ENCODE assay signal across 11 cellular contexts in genomic region chr14:53149656-53150319, GRCh38. TPM values are rescaled to one million over a fixed set of nuclear protein-coding genes. Genes with fewer than 3 reads are reported as not detected.
A peak's percentile ranks its signal among the peaks of the same experiment; 100 is the strongest.
DNase-seq lines count a peak whose midpoint lies in the region; ATAC-seq and TF ChIP-seq lines count a peak whose summit lies in the region.
"Had no signal": no experiment of that assay in that cellular context is flagged by ENCODE, and none has a peak within 500 bp of the region (broad histone marks: within the 10 kb centered on the region; RNA-seq: fewer than 3 reads in every experiment).

No MANE protein-coding gene starts in this region.

- H2AFZ ChIP-seq in OCI-LY7 (ENCODE audit: low read length): no peak overlapping the region

- peak overlapping the region; percentile 100 for H3K4me3 Mint-ChIP-seq in activated naive CD4-positive, alpha-beta T cell treated with anti-CD3 and anti-CD28 coated beads, Interleukin-2, amount 50 U/mL, for 24 hours
- H3K4me3 Mint-ChIP-seq in central memory CD8-positive, alpha-beta T cell: peak overlapping the region; percentile 100
- H3K4me3 Mint-ChIP-seq in stimulated activated naive CD8-positive, alpha-beta T cell treated with anti-CD3 and anti-CD28 coated beads, Interleukin-15, amount 100 ng/mL, for 72 hours: peak overlapping the region; percentile 99 to 100

- H3K9me3 Mint-ChIP-seq in activated naive CD4-positive, alpha-beta T cell treated with anti-CD3 and anti-CD28 coated beads, Interleukin-2, amount 50 U/mL, for 24 hours: no peaks in the 10 kb centered on the region
- H3K9me3 Mint-ChIP-seq in central memory CD8-positive, alpha-beta T cell: no peaks in the 10 kb centered on the region
- no peaks in the 10 kb centered on the region for H3K9me3 Mint-ChIP-seq in stimulated activated naive CD8-positive, alpha-beta T cell treated with anti-CD3 and anti-CD28 coated beads, Interleukin-15, amount 100 ng/mL, for 72 hours

- POLR2A ChIA-PET in OCI-LY7 (lab: Charles Lee): interaction anchor here (0.8 to 1.5 kb wide), 6 partner anchors 10 to 53 kb away, joined by 3 to 5 read pairs (median 4); no protein-coding TSS in a partner anchor

- H3K36me3 ChIP-seq in OCI-LY7 (ENCODE audit: insufficient read depth, low read length): peaks cover 24% of the 10 kb centered on the region

- H3K4me2 ChIP-seq in OCI-LY7 (ENCODE audit: low read length): peak overlapping the region; percentile 86

- H3K4me1 ChIP-seq in OCI-LY7 (ENCODE audit: insufficient read depth, low read length, poor library complexity, severe bottlenecking): peaks cover 48% of the 10 kb centered on the region

- H3K79me2 ChIP-seq in OCI-LY7 (ENCODE audit: insufficient read depth, low read depth, low read length): peaks cover 76% of the 10 kb centered on the region

- DNase-seq in activated naive CD4-positive, alpha-beta T cell treated with Interleukin-2 at 50 U/mL for 16 hours: no peak
- DNase-seq in OCI-LY7 (ENCODE audit: low spot score) (peak; percentile 55), GM19240 (ENCODE audit: insufficient read length, low spot score) (no peak), NCI-H82 treated with DMSO at 0.1 percent for 48 hours (lab: John Stamatoyannopoulos, UW; ENCODE audit: unreplicated experiment) (no peak)
- no peak for DNase-seq in central memory CD8-positive, alpha-beta T cell (ENCODE audit: low spot score in 2 of 2)
- no peak for DNase-seq in stimulated activated naive CD8-positive, alpha-beta T cell treated with anti-CD3 and anti-CD28 coated beads, Interleukin-15, amount 100 ng/mL, for 72 hours
- DNase-seq: NCI-H1930 had no signal

- H3K4me1 Mint-ChIP-seq in activated naive CD4-positive, alpha-beta T cell treated with anti-CD3 and anti-CD28 coated beads, Interleukin-2, amount 50 U/mL, for 24 hours: peaks cover 59% of the 10 kb centered on the region
- H3K4me1 Mint-ChIP-seq in central memory CD8-positive, alpha-beta T cell: peaks cover 70% of the 10 kb centered on the region
- H3K4me1 Mint-ChIP-seq in stimulated activated naive CD8-positive, alpha-beta T cell treated with anti-CD3 and anti-CD28 coated beads, Interleukin-15, amount 100 ng/mL, for 72 hours: peaks cover 71% of the 10 kb centered on the region

- no peak for ATAC-seq in central memory CD8-positive, alpha-beta T cell (replicated peaks; ENCODE audit: extremely low read depth, poor library complexity, severe bottlenecking)
- no peak for ATAC-seq in stimulated activated naive CD8-positive, alpha-beta T cell treated with anti-CD3 and anti-CD28 coated beads, Interleukin-15, amount 100 ng/mL, for 72 hours
- no peak for ATAC-seq in HG02610 (IDR thresholded peaks at IDR 0.05; ENCODE audit: unreplicated experiment)

- no peaks in the 10 kb centered on the region for H3K9me2 ChIP-seq in OCI-LY7 (ENCODE audit: insufficient read depth, low read length)

- CTCF ChIA-PET in OCI-LY7 (lab: Charles Lee; ENCODE audit: unreplicated experiment): interaction anchor here (0.6 kb wide), 1 partner anchor 205 kb away, joined by 3 read pairs; no protein-coding TSS in a partner anchor

- H3K4me3 ChIP-seq in OCI-LY7 (ENCODE audit: low read depth, low read length, poor library complexity, severe bottlenecking): peak overlapping the region; percentile 85

- intact Hi-C loops in OCI-LY7 (cut with micrococcal nuclease; ENCODE audit: unreplicated experiment): loop anchor here (2.0 to 5.0 kb wide), 4 partner anchors 68 to 1248 kb away; partner anchors contain the start of gene CDKN3

- no peaks in the 10 kb centered on the region for H3K9me3 ChIP-seq in OCI-LY7 (ENCODE audit: low read length)

- H3K36me3 Mint-ChIP-seq in activated naive CD4-positive, alpha-beta T cell treated with anti-CD3 and anti-CD28 coated beads, Interleukin-2, amount 50 U/mL, for 24 hours: peaks cover 5% of the 10 kb centered on the region
- H3K36me3 Mint-ChIP-seq in central memory CD8-positive, alpha-beta T cell (ENCODE audit: insufficient read depth): peaks cover 28% of the 10 kb centered on the region

- H3K27me3 Mint-ChIP-seq in activated naive CD4-positive, alpha-beta T cell treated with anti-CD3 and anti-CD28 coated beads, Interleukin-2, amount 50 U/mL, for 24 hours: no peaks in the 10 kb centered on the region
- no peaks in the 10 kb centered on the region for H3K27me3 Mint-ChIP-seq in central memory CD8-positive, alpha-beta T cell
- H3K27me3 Mint-ChIP-seq in stimulated activated naive CD8-positive, alpha-beta T cell treated with anti-CD3 and anti-CD28 coated beads, Interleukin-15, amount 100 ng/mL, for 72 hours: no peaks in the 10 kb centered on the region

- H4K20me1 ChIP-seq in OCI-LY7 (ENCODE audit: insufficient read depth, low read length): peaks cover 43% of the 10 kb centered on the region

- no TSS peak for BruUV-seq in OCI-LY7 (replicated peaks; lab: Mats Ljungman, UMichigan)

- peak overlapping the region; percentile 25 for H3K27ac ChIP-seq in OCI-LY7 (ENCODE audit: low read depth, low read length, poor library complexity, severe bottlenecking)
- H3K27ac ChIP-seq: HL-60, VCaP had no signal

- H3K27ac Mint-ChIP-seq in activated naive CD4-positive, alpha-beta T cell treated with anti-CD3 and anti-CD28 coated beads, Interleukin-2, amount 50 U/mL, for 24 hours: no peak overlapping the region
- H3K27ac Mint-ChIP-seq in central memory CD8-positive, alpha-beta T cell (ENCODE audit: low read depth): no peak overlapping the region
- peak overlapping the region in 1 of 2 donors; percentile 46 for H3K27ac Mint-ChIP-seq in stimulated activated naive CD8-positive, alpha-beta T cell treated with anti-CD3 and anti-CD28 coated beads, Interleukin-15, amount 100 ng/mL, for 72 hours

- no peak for TF ChIP-seq CTCF in OCI-LY7 (conservative IDR thresholded peaks at IDR 0.05; ENCODE audit: low read length)

RNA-seq across cellular contexts. Expression of gene DDHD1, which starts 3.3 kb away (rescaled TPM):
- 26.7 and 28.7 TPM in 2 replicates for total RNA-seq in OCI-LY7 (2014; rRNA removed; shearing (Covaris generic))
- 43.3 and 45.2 TPM in 2 replicates for total RNA-seq in OCI-LY7 (2022)
